In genomic region chr18:34128436-34128835, GRCh38 we compare ENCODE assay signal across 16 cellular contexts.
DNase-seq lines count a peak whose midpoint lies in the region; ATAC-seq, FAIRE-seq and TF ChIP-seq lines count a peak whose summit lies in the region.
"Had no signal": no experiment of that assay in that cellular context is flagged by ENCODE, and none has a peak within 500 bp of the region (broad histone marks: within the 10 kb centered on the region; RNA-seq: fewer than 3 reads in every experiment).

No MANE protein-coding gene starts in this region.

- peak; percentile 17 for FAIRE-seq in pancreas (lab: Jason Lieb, UNC)
- FAIRE-seq: H54 had no signal

- ATAC-seq in RWPE2 (ENCODE audit: low read depth) (peak; percentile 35; the same call in 1 of the 3 replicates), pancreas (no peak), HG02798 (IDR thresholded peaks at IDR 0.05; ENCODE audit: poor library complexity, unreplicated experiment) (no peak), HG03280 (IDR thresholded peaks at IDR 0.05; ENCODE audit: unreplicated experiment) (no peak)
- ATAC-seq: CD8-positive, alpha-beta T cell had no signal

- no peak for TF ChIP-seq CTCF in AG10803 (conservative IDR thresholded peaks at IDR 0.05; ENCODE audit: low read length)
- TF ChIP-seq CTCF in RWPE2 (IDR thresholded peaks at IDR 0.05; ENCODE audit: poor library complexity, severe bottlenecking), result no peak
- TF ChIP-seq CTCF in fibroblast of lung (conservative IDR thresholded peaks at IDR 0.05 in 1 of 2, IDR thresholded peaks at IDR 0.05 in 1 of 2; ENCODE audit: low read depth in 1 of 2, low read length in 2 of 2), result no peak
- no peak for TF ChIP-seq CTCF in pancreas (IDR thresholded peaks at IDR 0.05)

- no peak overlapping the region for H3K27ac ChIP-seq in RWPE2 (ENCODE audit: poor library complexity, severe bottlenecking)
- no peak overlapping the region for H3K27ac ChIP-seq in fibroblast of lung (ENCODE audit: insufficient read depth, low read length)
- H3K27ac ChIP-seq in pancreas, result no peak overlapping the region
- H3K27ac ChIP-seq: RWPE1 had no signal

- H3K9ac ChIP-seq in fibroblast of lung (ENCODE audit: insufficient read depth, low read length), result no peak overlapping the region

- no peaks in the 10 kb centered on the region for H3K27me3 ChIP-seq in RWPE2 (ENCODE audit: insufficient read depth, poor library complexity, severe bottlenecking)
- no peaks in the 10 kb centered on the region for H3K27me3 ChIP-seq in fibroblast of lung (ENCODE audit: control insufficient read depth, insufficient read depth, low read length)
- H3K27me3 ChIP-seq in pancreas, result no peaks in the 10 kb centered on the region

- H3K4me2 ChIP-seq in fibroblast of lung (ENCODE audit: extremely low read depth, insufficient read depth, low read length), result no peak overlapping the region

- H3K9me3 ChIP-seq in RWPE2 (ENCODE audit: severe bottlenecking), result no peaks in the 10 kb centered on the region
- H3K9me3 ChIP-seq in fibroblast of lung (ENCODE audit: control insufficient read depth, insufficient read depth, low read depth, low read length), result no peaks in the 10 kb centered on the region
- no peaks in the 10 kb centered on the region for H3K9me3 ChIP-seq in pancreas

- no peaks in the 10 kb centered on the region for H3K79me2 ChIP-seq in fibroblast of lung (ENCODE audit: control insufficient read depth, insufficient read depth, low read length)

- no peak overlapping the region for H3K4me3 ChIP-seq in AG10803 (ENCODE audit: low read length)
- H3K4me3 ChIP-seq in RWPE2 (ENCODE audit: severe bottlenecking), result no peak overlapping the region
- no peak overlapping the region for H3K4me3 ChIP-seq in fibroblast of lung (replicated peaks in 1 of 4; ENCODE audit: control extremely low read depth in 1 of 4, insufficient read depth in 1 of 4, low read depth in 3 of 4, low read length in 4 of 4)
- no peak overlapping the region for H3K4me3 ChIP-seq in pancreas

- H3K4me1 ChIP-seq in RWPE2 (ENCODE audit: insufficient read depth, poor library complexity, severe bottlenecking), result no peaks in the 10 kb centered on the region
- no peaks in the 10 kb centered on the region for H3K4me1 ChIP-seq in fibroblast of lung (ENCODE audit: control insufficient read depth, extremely low read depth, insufficient read depth, low read length)
- H3K4me1 ChIP-seq in pancreas, result no peaks in the 10 kb centered on the region

- no peak overlapping the region for H2AFZ ChIP-seq in fibroblast of lung (ENCODE audit: low read length)

- intact Hi-C loops in pancreas (cut with DNase I), result no loop called here

- H4K20me1 ChIP-seq in fibroblast of lung (ENCODE audit: control insufficient read depth, extremely low read depth, insufficient read depth, low read length), result no peaks in the 10 kb centered on the region

- DNase-seq in AG10803 (ENCODE audit: low read depth) (peak; percentile 45), RWPE2 (ENCODE audit: low spot score) (no peak), fibroblast of lung (ENCODE audit: low read depth in 2 of 2) (peak; percentile 3 to 70), pancreas (no peak), SIG-M5 (lab: John Stamatoyannopoulos, UW) (no peak)
- DNase-seq: CD8-positive, alpha-beta T cell; GF-D8; MV-4-11; NCI-H1417 treated with DMSO at 0.1 percent for 48 hours; NCI-H2029 treated with DMSO at 0.1 percent for 48 hours; NCI-H526; OCI-M1 had no signal

- H3K36me3 ChIP-seq in RWPE2 (ENCODE audit: low read depth) (no peaks in the 10 kb centered on the region), fibroblast of lung (ENCODE audit: control insufficient read depth, insufficient read depth, low read length) (no peaks in the 10 kb centered on the region), pancreas (no peaks in the 10 kb centered on the region)

Comparison
In these comparisons a context has a peak if more than half of its experiments do, and no peak if none do; other contexts are left out.
1. DNase-seq: peak in AG10803 (single experiment) and fibroblast of lung (2 of 2); none in RWPE2 (single experiment), pancreas (0 of 6) and SIG-M5 (single experiment).